ENCODE assay signal across 13 cellular contexts in genomic region chr9:33211695-33212393, GRCh38. TPM values are rescaled to one million over a fixed set of nuclear protein-coding genes. Genes with fewer than 3 reads are reported as not detected.
DNase-seq lines count a peak whose midpoint lies in the region; ATAC-seq and TF ChIP-seq lines count a peak whose summit lies in the region.
"Had no signal": no experiment of that assay in that cellular context is flagged by ENCODE, and none has a peak within 500 bp of the region (broad histone marks: within the 10 kb centered on the region; RNA-seq: fewer than 3 reads in every experiment).

No MANE protein-coding gene starts in this region.

- POLR2A ChIA-PET in HEK293T (lab: Yijun Ruan, JAX) (interaction anchor here (0.8 kb wide), 1 partner anchor 45 kb away, joined by 5 read pairs; the partner anchor contains the start of gene B4GALT1), Panc1 (lab: Charles Lee) (no interaction called here)

- CTCF ChIA-PET in HEK293T (lab: Yijun Ruan, JAX) (no interaction called here), Panc1 (lab: Charles Lee) (interaction anchor here (0.7 kb wide), 1 partner anchor 102 kb away, joined by 5 read pairs; no protein-coding TSS in a partner anchor)

- ATAC-seq in Panc1 (peak; percentile 35; the same call in 1 of the 2 replicates), foreskin keratinocyte (peak; percentile 94)

- no peaks in the 10 kb centered on the region for H3K9me3 ChIP-seq in Panc1 (ENCODE audit: control insufficient read depth, insufficient read depth, low read depth, low read length)
- H3K9me3 ChIP-seq: SJSA1 had no signal

- no peak overlapping the region for H3K27ac ChIP-seq in Panc1 (ENCODE audit: low read length)
- peak overlapping the region; percentile 61 for H3K27ac ChIP-seq in foreskin keratinocyte
- H3K27ac ChIP-seq: SJSA1 had no signal

- no peak overlapping the region for H3K4me3 ChIP-seq in Panc1 (ENCODE audit: low read depth in 2 of 2, low read length in 2 of 2)
- no peak overlapping the region for H3K4me3 ChIP-seq in retinal pigment epithelial cell (ENCODE audit: low read length)
- H3K4me3 ChIP-seq: SJSA1 had no signal

- intact Hi-C loops in Panc1 (cut with micrococcal nuclease; ENCODE audit: unreplicated experiment) = no loop called here

- no peaks in the 10 kb centered on the region for H3K36me3 ChIP-seq in Panc1 (ENCODE audit: control insufficient read depth, insufficient read depth, low read length)
- H3K36me3 ChIP-seq: SJSA1 had no signal

- H3K27me3 ChIP-seq in Panc1 (ENCODE audit: control insufficient read depth, insufficient read depth, low read length) (no peaks in the 10 kb centered on the region; the same call in 1 of the 2 replicates), foreskin keratinocyte (no peaks in the 10 kb centered on the region)
- H3K27me3 ChIP-seq: SJSA1 had no signal

- no TSS peak for BruUV-seq in Panc1 (replicated peaks; lab: Mats Ljungman, UMichigan)

- H3K4me1 ChIP-seq in Panc1 (ENCODE audit: control insufficient read depth, insufficient read depth, low read length) (no peaks in the 10 kb centered on the region), foreskin keratinocyte (peaks cover 14% of the 10 kb centered on the region)
- H3K4me1 ChIP-seq: SJSA1 had no signal

- DNase-seq in HEK293T (ENCODE audit: extremely low spot score) = peak; percentile 51
- no peak for DNase-seq in Panc1 (ENCODE audit: low read depth, low spot score)
- peak; percentile 62 to 78 for DNase-seq in foreskin keratinocyte
- peak; percentile 35 for DNase-seq in retinal pigment epithelial cell (ENCODE audit: low read depth)
- DNase-seq in activated CD4-positive, alpha-beta T cell treated with anti-CD3 and anti-CD28 coated beads for 1 hour = no peak
- DNase-seq in CD1c-positive myeloid dendritic cell (ENCODE audit: extremely low spot score) = no peak
- no peak for DNase-seq in HuH-7.5 (ENCODE audit: low spot score)
- DNase-seq: activated CD4-positive, alpha-beta T cell treated with anti-CD3 and anti-CD28 coated beads, Interleukin-2, amount 10 ng/mL, durations not matched to agents 7 days and 5 days; effector CD4-positive, alpha-beta T cell; NCI-H2227 treated with DMSO at 0.1 percent for 48 hours; substantia nigra had no signal

- TF ChIP-seq CTCF in Panc1 (IDR thresholded peaks at IDR 0.05) = no peak
- TF ChIP-seq CTCF in foreskin keratinocyte (conservative IDR thresholded peaks at IDR 0.05) = peak; percentile 54
- TF ChIP-seq CTCF in retinal pigment epithelial cell (conservative IDR thresholded peaks at IDR 0.05; ENCODE audit: low read depth, low read length) = peak; percentile 12

- in situ Hi-C loops in Panc1 (cut with HindIII; ENCODE audit: low pct_unique_long_range_greater_than_20kb, low sequenced_read_pairs) = no loop called here

TF ChIP-seq in HEK293T, 16 proteins besides CTCF, POLR2A, EP300 and RAD21:
- TF ChIP-seq ELF4 (IDR thresholded peaks at IDR 0.05) (no peak), SUZ12 (IDR thresholded peaks at IDR 0.05) (no peak), SP1 (IDR thresholded peaks at IDR 0.05) (no peak), TARDBP (IDR thresholded peaks at IDR 0.05) (no peak), CTBP1 (IDR thresholded peaks at IDR 0.05; ENCODE audit: borderline replicate concordance) (no peak), HDGF (IDR thresholded peaks at IDR 0.05; ENCODE audit: borderline replicate concordance) (no peak), NFRKB (IDR thresholded peaks at IDR 0.05) (no peak), ARNT (IDR thresholded peaks at IDR 0.05) (no peak), BHLHE40 (IDR thresholded peaks at IDR 0.05; ENCODE audit: borderline replicate concordance) (no peak), FOXM1 (IDR thresholded peaks at IDR 0.05; ENCODE audit: borderline replicate concordance) (no peak), LEF1 (IDR thresholded peaks at IDR 0.05; ENCODE audit: borderline replicate concordance) (no peak), FOXA1 (IDR thresholded peaks at IDR 0.05) (no peak), L3MBTL2 (conservative IDR thresholded peaks at IDR 0.05) (no peak), FOXK2 (IDR thresholded peaks at IDR 0.05) (no peak), ZNF384 (IDR thresholded peaks at IDR 0.05) (no peak)
- TF ChIP-seq, protein P1, sequence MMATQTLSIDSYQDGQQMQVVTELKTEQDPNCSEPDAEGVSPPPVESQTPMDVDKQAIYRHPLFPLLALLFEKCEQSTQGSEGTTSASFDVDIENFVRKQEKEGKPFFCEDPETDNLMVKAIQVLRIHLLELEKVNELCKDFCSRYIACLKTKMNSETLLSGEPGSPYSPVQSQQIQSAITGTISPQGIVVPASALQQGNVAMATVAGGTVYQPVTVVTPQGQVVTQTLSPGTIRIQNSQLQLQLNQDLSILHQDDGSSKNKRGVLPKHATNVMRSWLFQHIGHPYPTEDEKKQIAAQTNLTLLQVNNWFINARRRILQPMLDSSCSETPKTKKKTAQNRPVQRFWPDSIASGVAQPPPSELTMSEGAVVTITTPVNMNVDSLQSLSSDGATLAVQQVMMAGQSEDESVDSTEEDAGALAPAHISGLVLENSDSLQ (IDR thresholded peaks at IDR 0.05) = no peak
TF ChIP-seq in HEK293T: peak in this region for 0.

RNA-seq across cellular contexts. Expression of gene SPINK4, which starts 28.1 kb away (rescaled TPM):
- not detected for total RNA-seq in Panc1 (2021; ENCODE audit: unreplicated experiment)
- not detected for polyA plus RNA-seq in Panc1 (2012; ENCODE audit: insufficient read length)
- not detected in 2 replicates for total RNA-seq in foreskin keratinocyte
- polyA plus RNA-seq in foreskin keratinocyte = not detected in 2 replicates
- total RNA-seq: activated CD4-positive, alpha-beta T cell treated with anti-CD3 and anti-CD28 coated beads, Interleukin-2, amount 10 ng/mL, durations not matched to agents 7 days and 5 days; HT1080; SJSA1 had no signal

RNA-seq across cellular contexts. Expression of gene B4GALT1, which starts 44.7 kb away (rescaled TPM):
- total RNA-seq in Panc1 (2021; ENCODE audit: unreplicated experiment) = 57.4 TPM
- 34.5 TPM for polyA plus RNA-seq in Panc1 (2012; ENCODE audit: insufficient read length)
- total RNA-seq in foreskin keratinocyte = 61.8 and 83.6 TPM in 2 replicates
- 55.4 and 62.0 TPM in 2 replicates for polyA plus RNA-seq in foreskin keratinocyte

RNA-seq across cellular contexts. Expression of gene BAG1, which starts 52.7 kb away (rescaled TPM):
- total RNA-seq in Panc1 (2021; ENCODE audit: unreplicated experiment) (95.8 TPM), foreskin keratinocyte (29.6 and 33.5 TPM in 2 replicates)
- 103 TPM for polyA plus RNA-seq in Panc1 (2012; ENCODE audit: insufficient read length)
- 32.5 and 40.6 TPM in 2 replicates for polyA plus RNA-seq in foreskin keratinocyte

RNA-seq across cellular contexts. Expression of gene CHMP5, which starts 53.0 kb away (rescaled TPM):
- total RNA-seq in Panc1 (2021; ENCODE audit: unreplicated experiment) (74.5 TPM), foreskin keratinocyte (86.7 and 94.8 TPM in 2 replicates)
- polyA plus RNA-seq in Panc1 (2012; ENCODE audit: insufficient read length) = 65.4 TPM
- 77.4 and 77.7 TPM in 2 replicates for polyA plus RNA-seq in foreskin keratinocyte

Comparison
In these comparisons a context has a peak if more than half of its experiments do, and no peak if none do; other contexts are left out.
1. DNase-seq: peak in HEK293T (single experiment), foreskin keratinocyte (2 of 2) and retinal pigment epithelial cell (single experiment); none in Panc1 (single experiment), activated CD4-positive, alpha-beta T cell treated with anti-CD3 and anti-CD28 coated beads for 1 hour (single experiment), CD1c-positive myeloid dendritic cell (single experiment) and HuH-7.5 (single experiment).